Comparison of ENCODE assay signal across 8 cellular contexts in the genomic region with DNA sequence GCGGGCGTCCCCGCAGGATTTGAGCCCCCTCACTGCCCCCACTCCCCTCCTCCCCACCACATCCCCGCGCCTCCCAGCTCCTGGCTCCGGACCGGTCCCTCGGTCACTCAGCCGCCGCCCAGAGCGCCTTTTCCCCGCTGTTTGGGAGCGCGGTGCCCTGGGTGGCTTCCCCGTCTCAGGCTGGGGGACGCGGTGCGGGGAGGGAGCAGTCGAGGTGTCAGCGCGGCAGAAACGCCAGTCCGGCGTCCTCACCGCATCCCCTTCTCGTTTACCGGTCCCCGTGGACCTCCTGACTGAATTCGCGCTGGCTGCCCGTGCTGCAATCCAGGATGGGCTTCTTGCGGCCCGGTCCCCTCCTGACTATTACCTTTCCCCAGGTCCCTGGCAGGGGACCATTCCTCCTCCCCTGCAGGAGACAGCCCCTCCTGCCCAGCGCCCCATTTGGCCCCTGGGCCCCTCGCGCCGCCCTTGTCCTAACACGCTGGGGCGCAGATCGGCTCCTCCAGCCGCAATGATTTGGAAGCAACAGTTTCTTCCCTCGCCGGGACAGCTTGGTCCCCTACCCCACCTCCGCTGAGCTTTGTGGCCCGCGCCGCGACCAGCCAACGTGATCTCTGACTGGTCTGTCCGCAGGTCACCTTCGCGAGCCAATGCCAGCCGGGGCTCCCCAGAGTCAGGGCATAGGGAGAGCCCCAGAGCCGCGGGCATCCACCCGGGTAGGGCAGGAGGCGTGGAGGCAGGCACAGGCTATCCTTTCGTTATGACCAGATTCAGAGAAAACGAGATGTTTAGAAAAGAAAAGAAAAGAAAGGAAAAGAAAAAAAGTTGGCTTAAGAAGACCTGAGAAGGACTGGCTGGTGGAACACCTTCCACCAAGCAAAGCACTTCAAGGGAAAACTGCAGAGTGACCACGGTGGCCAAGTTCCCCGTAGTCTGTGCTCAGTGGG. TPM values are rescaled to one million over a fixed set of nuclear protein-coding genes. Genes with fewer than 3 reads are reported as not detected.
DNase-seq lines count a peak whose midpoint lies in the region; ATAC-seq lines count a peak whose summit lies in the region.

No MANE protein-coding gene starts in this region.

- peaks cover 21% of the 10 kb centered on the region for H3K27me3 Mint-ChIP-seq in activated naive CD8-positive, alpha-beta T cell treated with anti-CD3 and anti-CD28 coated beads, Interleukin-2, amount 10 ng/mL, durations not matched to agents 7 days and 5 days
- H3K27me3 Mint-ChIP-seq in stimulated activated memory B cell treated with anti-CD40 and anti-IgM and Interleukin-4, amounts not matched to agents 10 μg/mL and 1 μg/mL and 100 μg/mL, for 72 hours = no peaks in the 10 kb centered on the region

- H3K36me3 Mint-ChIP-seq in activated naive CD8-positive, alpha-beta T cell treated with anti-CD3 and anti-CD28 coated beads, Interleukin-2, amount 10 ng/mL, durations not matched to agents 7 days and 5 days = no peaks in the 10 kb centered on the region
- H3K36me3 Mint-ChIP-seq in stimulated activated memory B cell treated with anti-CD40 and anti-IgM and Interleukin-4, amounts not matched to agents 10 μg/mL and 1 μg/mL and 100 μg/mL, for 72 hours = peaks cover 41% of the 10 kb centered on the region

- H3K4me3 Mint-ChIP-seq in activated naive CD8-positive, alpha-beta T cell treated with anti-CD3 and anti-CD28 coated beads, Interleukin-2, amount 10 ng/mL, durations not matched to agents 7 days and 5 days = peak overlapping the region; percentile 86
- H3K4me3 Mint-ChIP-seq in stimulated activated memory B cell treated with anti-CD40 and anti-IgM and Interleukin-4, amounts not matched to agents 10 μg/mL and 1 μg/mL and 100 μg/mL, for 72 hours = peak overlapping the region; percentile 96

- no peaks in the 10 kb centered on the region for H3K9me3 ChIP-seq in BLaER1 treated with 17β-estradiol and CSF1 and Interleukin-3, amounts not matched to agents 10 nM and 100 nM (replicated peaks in 1 of 11)
- no peaks in the 10 kb centered on the region for H3K9me3 ChIP-seq in iPS-20b (ENCODE audit: insufficient read depth, low read depth, low read length)

- peaks cover 0 to 58% (median 44%) of the 10 kb centered on the region in 11 experiments; a peak in 18 of 22 replicates for H4K20me1 ChIP-seq in BLaER1 treated with 17β-estradiol and CSF1 and Interleukin-3, amounts not matched to agents 10 nM and 100 nM

- peaks cover 0 to 45% (median 0%) of the 10 kb centered on the region in 11 experiments; a peak in 7 of 22 replicates for H3K27me3 ChIP-seq in BLaER1 treated with 17β-estradiol and CSF1 and Interleukin-3, amounts not matched to agents 10 nM and 100 nM
- H3K27me3 ChIP-seq in iPS-20b (ENCODE audit: insufficient read depth, low read length) = peaks cover 85% of the 10 kb centered on the region

- POLR2A ChIA-PET in activated naive CD8-positive, alpha-beta T cell treated with anti-CD3 and anti-CD28 coated beads, Interleukin-2, amount 10 ng/mL, durations not matched to agents 7 days and 5 days (lab: Charles Lee) = interaction anchor here (0.6 to 1.4 kb wide), 3 partner anchors 10 to 315 kb away, joined by 3 to 4 read pairs (median 3); partner anchors contain the start of genes ATPSCKMT and CCT5

- no peaks in the 10 kb centered on the region for H3K9me3 Mint-ChIP-seq in activated naive CD8-positive, alpha-beta T cell treated with anti-CD3 and anti-CD28 coated beads, Interleukin-2, amount 10 ng/mL, durations not matched to agents 7 days and 5 days
- H3K9me3 Mint-ChIP-seq in stimulated activated memory B cell treated with anti-CD40 and anti-IgM and Interleukin-4, amounts not matched to agents 10 μg/mL and 1 μg/mL and 100 μg/mL, for 72 hours = no peaks in the 10 kb centered on the region

- H3K9ac ChIP-seq in BLaER1 treated with 17β-estradiol and CSF1 and Interleukin-3, amounts not matched to agents 10 nM and 100 nM = peak overlapping the region; percentile 75 to 98 (median 89); a peak in 21 of 22 replicates
- H3K9ac ChIP-seq in iPS-20b (ENCODE audit: low read depth, low read length) = no peak overlapping the region

- H3K4me2 ChIP-seq in BLaER1 treated with 17β-estradiol and CSF1 and Interleukin-3, amounts not matched to agents 10 nM and 100 nM = peak overlapping the region; percentile 91 to 100 (median 98)

- H3K27ac ChIP-seq in BLaER1 treated with 17β-estradiol and CSF1 and Interleukin-3, amounts not matched to agents 10 nM and 100 nM = peak overlapping the region in 9 of 11 experiments; percentile 85 to 99 (median 93); a peak in 19 of 22 replicates
- no peak overlapping the region for H3K27ac ChIP-seq in iPS-20b (ENCODE audit: low read length)

- H3K4me3 ChIP-seq in BLaER1 treated with 17β-estradiol and CSF1 and Interleukin-3, amounts not matched to agents 10 nM and 100 nM = peak overlapping the region; percentile 57 to 94 (median 84)
- peak overlapping the region; percentile 72 for H3K4me3 ChIP-seq in iPS-20b (ENCODE audit: low read length)

- H3K4me1 ChIP-seq in BLaER1 treated with 17β-estradiol and CSF1 and Interleukin-3, amounts not matched to agents 10 nM and 100 nM = peaks cover 50 to 82% (median 68%) of the 10 kb centered on the region in 10 experiments
- peaks cover 14% of the 10 kb centered on the region for H3K4me1 ChIP-seq in iPS-20b (ENCODE audit: insufficient read depth, low read length)

- DNase-seq in activated naive CD8-positive, alpha-beta T cell treated with anti-CD3 and anti-CD28 coated beads, Interleukin-2, amount 10 ng/mL, durations not matched to agents 7 days and 5 days = peak; percentile 53
- DNase-seq in medulla oblongata (ENCODE audit: extremely low spot score) = no peak

- peaks cover 0 to 13% (median 0%) of the 10 kb centered on the region in 11 experiments; a peak in 4 of 22 replicates for H3K36me3 ChIP-seq in BLaER1 treated with 17β-estradiol and CSF1 and Interleukin-3, amounts not matched to agents 10 nM and 100 nM
- H3K36me3 ChIP-seq in iPS-20b (ENCODE audit: insufficient read depth, low read depth, low read length) = no peaks in the 10 kb centered on the region

- peaks cover 20% of the 10 kb centered on the region for H3K4me1 Mint-ChIP-seq in activated naive CD8-positive, alpha-beta T cell treated with anti-CD3 and anti-CD28 coated beads, Interleukin-2, amount 10 ng/mL, durations not matched to agents 7 days and 5 days
- peaks cover 76% of the 10 kb centered on the region for H3K4me1 Mint-ChIP-seq in stimulated activated memory B cell treated with anti-CD40 and anti-IgM and Interleukin-4, amounts not matched to agents 10 μg/mL and 1 μg/mL and 100 μg/mL, for 72 hours

- H3K27ac Mint-ChIP-seq in activated naive CD8-positive, alpha-beta T cell treated with anti-CD3 and anti-CD28 coated beads, Interleukin-2, amount 10 ng/mL, durations not matched to agents 7 days and 5 days = peak overlapping the region; percentile 77
- peak overlapping the region; percentile 95 for H3K27ac Mint-ChIP-seq in stimulated activated memory B cell treated with anti-CD40 and anti-IgM and Interleukin-4, amounts not matched to agents 10 μg/mL and 1 μg/mL and 100 μg/mL, for 72 hours

- ATAC-seq in HG03521 (IDR thresholded peaks at IDR 0.05; ENCODE audit: unreplicated experiment) (peak; percentile 0), GM21381 (IDR thresholded peaks at IDR 0.05; ENCODE audit: unreplicated experiment) (no peak), HG03025 (IDR thresholded peaks at IDR 0.05; ENCODE audit: low FRiP score, unreplicated experiment) (no peak)
- ATAC-seq in activated naive CD8-positive, alpha-beta T cell treated with anti-CD3 and anti-CD28 coated beads, Interleukin-2, amount 10 ng/mL, durations not matched to agents 7 days and 5 days (ENCODE audit: low read depth) = no peak
- ATAC-seq in stimulated activated memory B cell treated with anti-CD40 and anti-IgM and Interleukin-4, amounts not matched to agents 10 μg/mL and 1 μg/mL and 100 μg/mL, for 72 hours = no peak

RNA-seq across cellular contexts. Expression of gene ANKRD33B, which starts 1.2 kb away (rescaled TPM):
- 1 to 10 TPM; 4.4 to 4.8 TPM for total RNA-seq in activated naive CD8-positive, alpha-beta T cell treated with anti-CD3 and anti-CD28 coated beads, Interleukin-2, amount 10 ng/mL, durations not matched to agents 7 days and 5 days
